Comparison of ENCODE assay signal across 8 cellular contexts in the genomic region with DNA sequence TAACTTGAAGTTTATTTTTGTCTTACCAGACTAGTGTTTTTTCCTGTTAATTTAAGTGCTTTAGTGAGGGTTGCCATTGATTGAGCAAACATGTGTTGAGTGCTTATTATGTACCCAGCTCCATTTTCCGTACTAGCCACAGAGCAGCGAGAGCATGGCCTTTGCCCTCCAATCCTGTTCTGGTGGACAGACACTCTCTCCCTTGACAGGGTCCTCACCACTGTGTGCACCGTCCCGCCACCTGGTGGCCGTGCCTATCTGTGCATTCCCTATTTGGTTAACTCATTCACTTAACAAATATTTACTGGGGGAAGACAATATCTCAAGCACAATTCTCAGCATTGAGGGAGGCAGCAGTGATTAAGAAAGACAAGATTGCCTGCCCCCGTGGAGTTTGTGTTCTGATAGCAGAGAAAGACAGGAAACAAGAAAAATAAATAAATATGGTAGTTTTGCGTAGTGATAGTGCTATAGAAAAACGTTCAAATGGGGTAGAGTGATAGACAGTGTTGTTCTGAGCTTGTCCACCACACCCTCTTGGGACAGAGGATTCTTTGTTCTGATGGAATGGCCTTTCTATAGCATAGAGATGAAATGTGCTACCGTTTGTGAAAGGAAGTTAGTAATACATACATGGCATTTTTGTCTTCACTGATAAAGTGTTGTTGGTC. TPM values are rescaled to one million over a fixed set of nuclear protein-coding genes. Genes with fewer than 3 reads are reported as not detected.
A peak's percentile ranks its signal among the peaks of the same experiment; 100 is the strongest.
DNase-seq lines count a peak whose midpoint lies in the region; ATAC-seq and TF ChIP-seq lines count a peak whose summit lies in the region.

No MANE protein-coding gene starts in this region.

- H3K9ac ChIP-seq in DND-41 (ENCODE audit: low read depth, low read length) (no peak overlapping the region), fibroblast of lung (ENCODE audit: insufficient read depth, low read length) (no peak overlapping the region)

- H3K36me3 ChIP-seq in DND-41 (ENCODE audit: insufficient read depth, low read length) (no peaks in the 10 kb centered on the region), fibroblast of lung (ENCODE audit: control insufficient read depth, insufficient read depth, low read length) (no peaks in the 10 kb centered on the region), osteoblast (ENCODE audit: insufficient read depth, low read length) (no peaks in the 10 kb centered on the region)

- H3K4me1 ChIP-seq in DND-41 (ENCODE audit: insufficient read depth, low read length), result no peaks in the 10 kb centered on the region
- H3K4me1 ChIP-seq in fibroblast of lung (ENCODE audit: control insufficient read depth, extremely low read depth, insufficient read depth, low read length), result peaks cover 16% of the 10 kb centered on the region
- H3K4me1 ChIP-seq in osteoblast (ENCODE audit: insufficient read depth, low read length), result peaks cover 39% of the 10 kb centered on the region

- no peak overlapping the region for H3K4me3 ChIP-seq in DND-41 (ENCODE audit: low read depth in 1 of 2, low read length in 2 of 2)
- no peak overlapping the region for H3K4me3 ChIP-seq in fibroblast of lung (replicated peaks in 1 of 4; ENCODE audit: control extremely low read depth in 1 of 4, insufficient read depth in 1 of 4, low read depth in 3 of 4, low read length in 4 of 4)
- no peak overlapping the region for H3K4me3 ChIP-seq in osteoblast (ENCODE audit: insufficient read depth, low read length)

- H3K4me2 ChIP-seq in DND-41 (ENCODE audit: insufficient read depth, low read length) (no peak overlapping the region), fibroblast of lung (ENCODE audit: extremely low read depth, insufficient read depth, low read length) (no peak overlapping the region), osteoblast (ENCODE audit: insufficient read depth, low read length) (no peak overlapping the region)

- H2AFZ ChIP-seq in DND-41 (ENCODE audit: low read depth, low read length) (no peak overlapping the region), fibroblast of lung (ENCODE audit: low read length) (no peak overlapping the region), osteoblast (ENCODE audit: low read length) (no peak overlapping the region)

- H4K20me1 ChIP-seq in DND-41 (ENCODE audit: insufficient read depth, low read length), result no peaks in the 10 kb centered on the region
- H4K20me1 ChIP-seq in fibroblast of lung (ENCODE audit: control insufficient read depth, extremely low read depth, insufficient read depth, low read length), result no peaks in the 10 kb centered on the region
- H4K20me1 ChIP-seq in osteoblast (ENCODE audit: insufficient read depth, low read length), result no peaks in the 10 kb centered on the region

- DNase-seq in DND-41 (peak; percentile 53), NCI-H1092 (lab: John Stamatoyannopoulos, UW) (peak; percentile 34), fibroblast of lung (ENCODE audit: low read depth in 2 of 2) (peak; percentile 60 to 65), osteoblast (ENCODE audit: insufficient read length, low spot score, missing footprints) (no peak), GOT3 (lab: John Stamatoyannopoulos, UW) (no peak)
- DNase-seq in activated CD8-positive, alpha-beta memory T cell treated with anti-CD3 and anti-CD28 coated beads for 24 hours, result peak; percentile 73

- no peak overlapping the region for H3K27ac ChIP-seq in DND-41 (ENCODE audit: low read length)
- H3K27ac ChIP-seq in fibroblast of lung (ENCODE audit: insufficient read depth, low read length), result no peak overlapping the region
- H3K27ac ChIP-seq in osteoblast (ENCODE audit: low read depth, low read length), result peak overlapping the region; percentile 76

- peak; percentile 85 for TF ChIP-seq CTCF in DND-41 (IDR thresholded peaks at IDR 0.05; ENCODE audit: borderline replicate concordance, extremely low read depth, low read length, poor library complexity, severe bottlenecking)
- TF ChIP-seq CTCF in fibroblast of lung (conservative IDR thresholded peaks at IDR 0.05 in 1 of 2, IDR thresholded peaks at IDR 0.05 in 1 of 2; ENCODE audit: low read depth in 1 of 2, low read length in 2 of 2), result peak; percentile 80 to 91
- TF ChIP-seq CTCF in osteoblast (IDR thresholded peaks at IDR 0.05; ENCODE audit: extremely low read depth, low read depth, low read length), result peak; percentile 88

- H3K27me3 ChIP-seq in DND-41 (ENCODE audit: insufficient read depth, low read length, poor library complexity), result peaks cover 4% of the 10 kb centered on the region
- no peaks in the 10 kb centered on the region for H3K27me3 ChIP-seq in fibroblast of lung (ENCODE audit: control insufficient read depth, insufficient read depth, low read length)
- no peaks in the 10 kb centered on the region for H3K27me3 ChIP-seq in osteoblast (ENCODE audit: insufficient read depth, low read length)

- H3K9me3 ChIP-seq in DND-41 (ENCODE audit: insufficient read depth, low read length, severe bottlenecking), result no peaks in the 10 kb centered on the region
- H3K9me3 ChIP-seq in fibroblast of lung (ENCODE audit: control insufficient read depth, insufficient read depth, low read depth, low read length), result no peaks in the 10 kb centered on the region
- no peaks in the 10 kb centered on the region for H3K9me3 ChIP-seq in osteoblast (ENCODE audit: low read depth, low read length)

- no peaks in the 10 kb centered on the region for H3K79me2 ChIP-seq in DND-41 (ENCODE audit: insufficient read depth, low read length)
- peaks cover 4% of the 10 kb centered on the region for H3K79me2 ChIP-seq in fibroblast of lung (ENCODE audit: control insufficient read depth, insufficient read depth, low read length)
- peaks cover 68% of the 10 kb centered on the region for H3K79me2 ChIP-seq in osteoblast (ENCODE audit: insufficient read depth, low read length)

- ATAC-seq in DND-41 (ENCODE audit: insufficient read depth, low read depth) (peak; percentile 82), GM21717 (IDR thresholded peaks at IDR 0.05; ENCODE audit: unreplicated experiment) (peak; percentile 66), HG02610 (IDR thresholded peaks at IDR 0.05; ENCODE audit: unreplicated experiment) (no peak)

RNA-seq across cellular contexts. Expression of a gene that starts 13.0 kb away (rescaled TPM):
- 21.1 and 27.6 TPM in 2 replicates for total RNA-seq in fibroblast of lung
- 40.1 and 96.7 TPM in 2 replicates for polyA plus RNA-seq in fibroblast of lung
- 27.4 and 60.6 TPM in 2 replicates for polyA plus RNA-seq in fibroblast of lung (2012)
- polyA minus RNA-seq in fibroblast of lung (ENCODE audit: low replicate concordance), result 16.2 and 61.0 TPM in 2 replicates
- 102 and 104 TPM in 2 replicates for total RNA-seq in osteoblast

Comparison
In these comparisons a context has a peak if more than half of its experiments do, and no peak if none do; other contexts are left out.
1. DNase-seq: peak in DND-41 (single experiment), NCI-H1092 (single experiment), activated CD8-positive, alpha-beta memory T cell treated with anti-CD3 and anti-CD28 coated beads for 24 hours (single experiment) and fibroblast of lung (2 of 2); none in osteoblast (single experiment) and GOT3 (single experiment).
2. Peak in every context shown above with its lines, with median percentiles within 50 percentile points of each other: CTCF ChIP-seq.